In genomic region chr14:32706672-32707071, GRCh38 we compare ENCODE assay signal across 28 cellular contexts.
A peak's percentile ranks its signal among the peaks of the same experiment; 100 is the strongest.
DNase-seq lines count a peak whose midpoint lies in the region; ATAC-seq, FAIRE-seq and TF ChIP-seq lines count a peak whose summit lies in the region.
"Had no signal": no experiment of that assay in that cellular context is flagged by ENCODE, and none has a peak within 500 bp of the region (broad histone marks: within the 10 kb centered on the region; RNA-seq: fewer than 3 reads in every experiment).

No MANE protein-coding gene starts in this region.

- H3K4ac ChIP-seq in H1 (replicated peaks; ENCODE audit: insufficient read length, low read depth, low read length): no peak overlapping the region

- no peak overlapping the region for H3K56ac ChIP-seq in H1 (replicated peaks; ENCODE audit: insufficient read length, low read depth, low read length)

- TF ChIP-seq EP300 in H1 (IDR thresholded peaks at IDR 0.05; ENCODE audit: borderline replicate concordance in 1 of 2, low read depth in 2 of 2, low read length in 2 of 2): no peak

- H3K14ac ChIP-seq in H1 (ENCODE audit: insufficient read length): no peak overlapping the region

- H2BK120ac ChIP-seq in H1 (replicated peaks; ENCODE audit: low read depth, low read length): no peak overlapping the region

- no peak overlapping the region for H4K5ac ChIP-seq in H1 (ENCODE audit: insufficient read length, low read depth, low read length)

- no peaks in the 10 kb centered on the region for H3K36me3 ChIP-seq in H1 (ENCODE audit: control insufficient read depth in 2 of 4, insufficient read depth in 4 of 4, low read length in 3 of 4)
- no peaks in the 10 kb centered on the region for H3K36me3 ChIP-seq in tibial artery
- H3K36me3 ChIP-seq: prostate gland had no signal

- DNase-seq in H1 (ENCODE audit: low read depth in 1 of 2, low spot score in 2 of 2) (no peak), tibial artery (no peak), HTR-8/SVneo (ENCODE audit: insufficient read length, low spot score) (no peak), NCI-H2171 treated with DMSO at 0.1 percent for 48 hours (lab: John Stamatoyannopoulos, UW) (no peak)
- no peak for DNase-seq in naive thymus-derived CD8-positive, alpha-beta T cell
- DNase-seq: activated CD4-positive, alpha-beta memory T cell treated with anti-CD3 and anti-CD28 coated beads for 36 hours; activated CD8-positive, alpha-beta memory T cell treated with anti-CD3 and anti-CD28 coated beads, Interleukin-2, amount 50 U/mL, for 4 hours; activated naive CD4-positive, alpha-beta T cell treated with Interleukin-2 at 50 U/mL for 16 hours; central memory CD4-positive, alpha-beta T cell; DMS153; endodermal cell; foreskin keratinocyte; HCEC 1CT; natural killer cell; NCI-H1092; NCI-H1694; NCI-H510A; nucleus accumbens; OCI-M1; SK-N-SH; stimulated activated CD4-positive, alpha-beta T cell treated with anti-CD3 and anti-CD28 coated beads, Interleukin-4, amount 100 ng/mL, for 24 hours; trophoblast cell had no signal

- no peak overlapping the region for H3K18ac ChIP-seq in H1 (ENCODE audit: extremely low read depth, low read length)

- no peak overlapping the region for H3K27ac Mint-ChIP-seq in naive thymus-derived CD8-positive, alpha-beta T cell
- H3K27ac Mint-ChIP-seq: activated CD4-positive, alpha-beta memory T cell treated with anti-CD3 and anti-CD28 coated beads for 36 hours; activated T-helper 1 cell treated with anti-CD3 and anti-CD28 coated beads, Interleukin-12 subunit alpha, Interleukin-12 subunit beta, Interleukin-2, Interleukin-4 antibody, amounts not matched to agents 30 ng/mL and 10 ng/mL and 1 ng/mL, durations not matched to agents 14 hours and 24 hours and 36 hours; endodermal cell; natural killer cell; T-helper 1 cell treated with Interleukin-12 subunit alpha and Interleukin-12 subunit beta and Interleukin-4 antibody, amounts not matched to agents 30 μg/mL and 1 μg/mL, for 36 hours had no signal

- no peaks in the 10 kb centered on the region for H4K20me1 ChIP-seq in H1 (replicated peaks in 1 of 2; ENCODE audit: control insufficient read depth in 1 of 2, insufficient read depth in 2 of 2, low read length in 2 of 2)

- no peak overlapping the region for H3K4me2 ChIP-seq in H1 (ENCODE audit: insufficient read depth in 1 of 2, low read depth in 2 of 2, low read length in 2 of 2)
- H3K4me2 ChIP-seq: SK-N-SH had no signal

- no peak overlapping the region for H3K27ac ChIP-seq in H1 (ENCODE audit: low read depth, low read length)
- peak overlapping the region; percentile 2 to 73 for H3K27ac ChIP-seq in tibial artery
- H3K27ac ChIP-seq: foreskin keratinocyte, prostate gland had no signal

- H3K79me2 ChIP-seq in H1 (ENCODE audit: control insufficient read depth in 1 of 2, insufficient read depth in 2 of 2, low read length in 2 of 2): no peaks in the 10 kb centered on the region

- H3K27me3 ChIP-seq in H1 (replicated peaks in 1 of 4; ENCODE audit: control insufficient read depth in 3 of 4, extremely low read depth in 1 of 4, insufficient read depth in 3 of 4, low read length in 3 of 4) (no peaks in the 10 kb centered on the region), tibial artery (no peaks in the 10 kb centered on the region)
- H3K27me3 ChIP-seq: foreskin keratinocyte had no signal

- peaks cover 0 to 4% (median 0%) of the 10 kb centered on the region in 5 donors for H3K27me3 Mint-ChIP-seq in naive thymus-derived CD8-positive, alpha-beta T cell
- H3K27me3 Mint-ChIP-seq: activated CD4-positive, alpha-beta memory T cell treated with anti-CD3 and anti-CD28 coated beads for 36 hours had no signal

- intact Hi-C loops in tibial artery (cut with DNase I; ENCODE audit: low total_unique reads): no loop called here

- POLR2A ChIA-PET in H1 (lab: Charles Lee; ENCODE audit: partially characterized antibody): no interaction called here
- POLR2A ChIA-PET in naive thymus-derived CD8-positive, alpha-beta T cell (lab: Charles Lee): no interaction called here

- no peak overlapping the region for H4K91ac ChIP-seq in H1 (replicated peaks; ENCODE audit: insufficient read length, low read length)

- H3K4me3 Mint-ChIP-seq in naive thymus-derived CD8-positive, alpha-beta T cell: no peak overlapping the region
- H3K4me3 Mint-ChIP-seq: activated CD4-positive, alpha-beta memory T cell treated with anti-CD3 and anti-CD28 coated beads for 36 hours; activated T-helper 1 cell treated with anti-CD3 and anti-CD28 coated beads, Interleukin-12 subunit alpha, Interleukin-12 subunit beta, Interleukin-2, Interleukin-4 antibody, amounts not matched to agents 30 ng/mL and 10 ng/mL and 1 ng/mL, durations not matched to agents 14 hours and 24 hours and 36 hours; endodermal cell; natural killer cell; T-helper 1 cell treated with Interleukin-12 subunit alpha and Interleukin-12 subunit beta and Interleukin-4 antibody, amounts not matched to agents 30 μg/mL and 1 μg/mL, for 36 hours had no signal

- H3K4me3 ChIP-seq in H1 (ENCODE audit: extremely low read depth in 1 of 4, insufficient read depth in 2 of 4, low read depth in 3 of 4, low read length in 4 of 4) (no peak overlapping the region), tibial artery (no peak overlapping the region)
- H3K4me3 ChIP-seq: prostate gland had no signal

- no peak overlapping the region for H4K8ac ChIP-seq in H1 (ENCODE audit: extremely low read depth, insufficient read depth, low read length)

- H3K4me1 ChIP-seq in H1 (replicated peaks in 1 of 4; ENCODE audit: control insufficient read depth in 3 of 4, insufficient read depth in 4 of 4, low read length in 3 of 4) (no peaks in the 10 kb centered on the region), tibial artery (peaks cover 4 to 78% (median 30%) of the 10 kb centered on the region in 4 donors)
- H3K4me1 ChIP-seq: foreskin keratinocyte, prostate gland had no signal

- H2BK20ac ChIP-seq in H1 (ENCODE audit: low read length): no peak overlapping the region

- H2BK5ac ChIP-seq in H1 (ENCODE audit: low read depth, low read length): no peak overlapping the region

- H2BK15ac ChIP-seq in H1 (ENCODE audit: low read length): no peak overlapping the region

- peak; percentile 63 for ATAC-seq in GM18870 (IDR thresholded peaks at IDR 0.05; ENCODE audit: unreplicated experiment)
- peak; percentile 47 for ATAC-seq in HG03432 (IDR thresholded peaks at IDR 0.05; ENCODE audit: unreplicated experiment)
- ATAC-seq in naive thymus-derived CD8-positive, alpha-beta T cell: no peak
- ATAC-seq: foreskin keratinocyte, natural killer cell had no signal

- no peak for TF ChIP-seq POLR2A in H1 (IDR thresholded peaks at IDR 0.05; ENCODE audit: control extremely low read depth in 1 of 2, low read depth in 2 of 2, low read length in 2 of 2)

- CTCF ChIA-PET in H1 (lab: Charles Lee; ENCODE audit: partially characterized antibody): no interaction called here

- no peaks in the 10 kb centered on the region for H3K36me3 Mint-ChIP-seq in naive thymus-derived CD8-positive, alpha-beta T cell
- H3K36me3 Mint-ChIP-seq: activated CD4-positive, alpha-beta memory T cell treated with anti-CD3 and anti-CD28 coated beads for 36 hours; natural killer cell had no signal

- H3K9me3 ChIP-seq in H1 (ENCODE audit: insufficient read depth in 2 of 2, low read depth in 1 of 2, low read length in 1 of 2) (no peaks in the 10 kb centered on the region), tibial artery (no peaks in the 10 kb centered on the region)
- H3K9me3 ChIP-seq: prostate gland, SK-N-SH had no signal

- H3K23me2 ChIP-seq in H1 (ENCODE audit: low read depth, low read length): no peaks in the 10 kb centered on the region

- TF ChIP-seq CTCF in H1 (IDR thresholded peaks at IDR 0.05; ENCODE audit: control extremely low read depth in 1 of 3, insufficient read depth in 1 of 3, low read depth in 1 of 3, low read length in 3 of 3): no peak
- TF ChIP-seq CTCF in tibial artery (IDR thresholded peaks at IDR 0.05): no peak

- 0 out of 2 replicates have a peak overlapping the region, but pooled peaks have one; percentile 8 for H2AFZ ChIP-seq in H1 (ENCODE audit: low read length)

- H2BK12ac ChIP-seq in H1 (ENCODE audit: low read depth, low read length): no peak overlapping the region

- H3K23ac ChIP-seq in H1 (ENCODE audit: insufficient read length): no peak overlapping the region

- H3K9ac ChIP-seq in H1 (replicated peaks in 1 of 4; ENCODE audit: extremely low read depth in 1 of 4, low read depth in 3 of 4, low read length in 3 of 4): no peak overlapping the region
- H3K9ac ChIP-seq: SK-N-SH had no signal

- no peaks in the 10 kb centered on the region for H3K4me1 Mint-ChIP-seq in naive thymus-derived CD8-positive, alpha-beta T cell
- H3K4me1 Mint-ChIP-seq: natural killer cell had no signal

- H3K9me3 Mint-ChIP-seq in naive thymus-derived CD8-positive, alpha-beta T cell: no peaks in the 10 kb centered on the region
- H3K9me3 Mint-ChIP-seq: activated CD4-positive, alpha-beta memory T cell treated with anti-CD3 and anti-CD28 coated beads for 36 hours; activated T-helper 1 cell treated with anti-CD3 and anti-CD28 coated beads, Interleukin-12 subunit alpha, Interleukin-12 subunit beta, Interleukin-2, Interleukin-4 antibody, amounts not matched to agents 30 ng/mL and 10 ng/mL and 1 ng/mL, durations not matched to agents 14 hours and 24 hours and 36 hours; T-helper 1 cell treated with Interleukin-12 subunit alpha and Interleukin-12 subunit beta and Interleukin-4 antibody, amounts not matched to agents 30 μg/mL and 1 μg/mL, for 36 hours had no signal

- FAIRE-seq in H1 (lab: Jason Lieb, UNC) (peak; percentile 13), HTR-8/SVneo (lab: Jason Lieb, UNC) (no peak)
- FAIRE-seq: TTC549 had no signal

- H2AK5ac ChIP-seq in H1 (ENCODE audit: low read depth, low read length): no peak overlapping the region

- TF ChIP-seq RAD21 in H1 (IDR thresholded peaks at IDR 0.05 in 1 of 2, conservative IDR thresholded peaks at IDR 0.05 in 1 of 2; ENCODE audit: low read depth in 2 of 2, low read length in 2 of 2): no peak

- no peaks in the 10 kb centered on the region for H3K79me1 ChIP-seq in H1 (ENCODE audit: low read depth, low read length)

TF ChIP-seq in H1, 55 proteins besides CTCF, POLR2A, EP300 and RAD21:
- TF ChIP-seq MAFK (IDR thresholded peaks at IDR 0.05; ENCODE audit: low read depth, low read length): no peak
- no peak for TF ChIP-seq RXRA (IDR thresholded peaks at IDR 0.05; ENCODE audit: insufficient read depth, low read depth, low read length)
- TF ChIP-seq E2F6 (IDR thresholded peaks at IDR 0.05): no peak
- TF ChIP-seq SP2 (IDR thresholded peaks at IDR 0.05; ENCODE audit: low read length): no peak

Comparison
In these comparisons a context has a peak if more than half of its experiments do, and no peak if none do; other contexts are left out.
1. ATAC-seq: peak in GM18870 (single experiment) and HG03432 (single experiment); none in naive thymus-derived CD8-positive, alpha-beta T cell (0 of 2).